Comparison of ENCODE assay signal across 10 cellular contexts in genomic region chr6:139981066-139981624, GRCh38.
DNase-seq lines count a peak whose midpoint lies in the region; FAIRE-seq and TF ChIP-seq lines count a peak whose summit lies in the region.
"Had no signal": no experiment of that assay in that cellular context is flagged by ENCODE, and none has a peak within 500 bp of the region (broad histone marks: within the 10 kb centered on the region; RNA-seq: fewer than 3 reads in every experiment).

No MANE protein-coding gene starts in this region.

- DNase-seq in DMS114 treated with DMSO at 0.1 percent for 48 hours (lab: John Stamatoyannopoulos, UW; ENCODE audit: unreplicated experiment) (peak; percentile 74), OCI-M1 (lab: John Stamatoyannopoulos, UW) (peak; percentile 22), H1 (ENCODE audit: low read depth in 1 of 2, low spot score in 2 of 2) (no peak), trophoblast cell (peak in 1 of 2 donors; percentile 67), posterior cingulate gyrus (no peak), NCI-H510A treated with DMSO at 0.1 percent for 48 hours (lab: John Stamatoyannopoulos, UW) (no peak), OCI-LY7 (ENCODE audit: low spot score) (no peak)
- DNase-seq in stimulated activated naive CD4-positive, alpha-beta T cell treated with Interleukin-2 at 50 U/mL for 16 hours (lab: John Stamatoyannopoulos, UW): no peak
- DNase-seq: activated CD4-positive, alpha-beta T cell treated with anti-CD3 and anti-CD28 coated beads for 36 hours had no signal

- H3K18ac ChIP-seq in H1 (ENCODE audit: extremely low read depth, low read length): no peak overlapping the region
- no peak overlapping the region for H3K18ac ChIP-seq in trophoblast cell (ENCODE audit: low read length)

- no peak for TF ChIP-seq POLR2A in H1 (IDR thresholded peaks at IDR 0.05; ENCODE audit: control extremely low read depth in 1 of 2, low read depth in 2 of 2, low read length in 2 of 2)

- H2BK120ac ChIP-seq in H1 (replicated peaks; ENCODE audit: low read depth, low read length) (peak overlapping the region; percentile 80), trophoblast cell (ENCODE audit: insufficient read depth, low read length, poor library complexity) (no peak overlapping the region)

- CTCF ChIA-PET in H1 (lab: Charles Lee; ENCODE audit: partially characterized antibody): interaction anchor here (0.7 to 1.2 kb wide), 2 partner anchors 70 to 455 kb away, joined by 3 read pairs; no protein-coding TSS in a partner anchor
- CTCF ChIA-PET in OCI-LY7 (lab: Charles Lee; ENCODE audit: unreplicated experiment): no interaction called here

- no peak overlapping the region for H3K56ac ChIP-seq in H1 (replicated peaks; ENCODE audit: insufficient read length, low read depth, low read length)

- H4K91ac ChIP-seq in H1 (replicated peaks; ENCODE audit: insufficient read length, low read length) (no peak overlapping the region), trophoblast cell (ENCODE audit: low read depth, low read length) (peak overlapping the region; percentile 13)

- FAIRE-seq in H1 (lab: Jason Lieb, UNC): no peak

- no peak for TF ChIP-seq RAD21 in H1 (IDR thresholded peaks at IDR 0.05 in 1 of 2, conservative IDR thresholded peaks at IDR 0.05 in 1 of 2; ENCODE audit: low read depth in 2 of 2, low read length in 2 of 2)

- 0 out of 2 replicates have a peak overlapping the region, but pooled peaks have one; percentile 53 for H2BK20ac ChIP-seq in H1 (ENCODE audit: low read length)

- peak overlapping the region; percentile 38 for H4K5ac ChIP-seq in H1 (ENCODE audit: insufficient read length, low read depth, low read length)

- H2BK15ac ChIP-seq in H1 (ENCODE audit: low read length): 0 out of 2 replicates have a peak overlapping the region, but pooled peaks have one; percentile 93

- no peaks in the 10 kb centered on the region for H4K20me1 ChIP-seq in H1 (replicated peaks in 1 of 2; ENCODE audit: control insufficient read depth in 1 of 2, insufficient read depth in 2 of 2, low read length in 2 of 2)
- H4K20me1 ChIP-seq in OCI-LY7 (ENCODE audit: insufficient read depth, low read length): no peaks in the 10 kb centered on the region
- H4K20me1 ChIP-seq: BLaER1 treated with 17β-estradiol and CSF1 and Interleukin-3, amounts not matched to agents 10 nM and 100 nM had no signal

- H2BK5ac ChIP-seq in H1 (ENCODE audit: low read depth, low read length) (0 out of 2 replicates have a peak overlapping the region, but pooled peaks have one; percentile 45), trophoblast cell (ENCODE audit: low read depth, low read length, poor library complexity) (peak overlapping the region; percentile 67)

- H3K4me1 ChIP-seq in H1 (replicated peaks in 1 of 4; ENCODE audit: control insufficient read depth in 3 of 4, insufficient read depth in 4 of 4, low read length in 3 of 4) (peaks cover 0 to 13% (median 6%) of the 10 kb centered on the region in 4 experiments; a peak in 5 of 7 replicates), trophoblast cell (ENCODE audit: control insufficient read depth in 1 of 2, insufficient read depth in 2 of 2, low read length in 2 of 2) (peaks cover 8 to 21% of the 10 kb centered on the region in 2 experiments), OCI-LY7 (ENCODE audit: insufficient read depth, low read length, poor library complexity, severe bottlenecking) (no peaks in the 10 kb centered on the region)
- H3K4me1 ChIP-seq: BLaER1 treated with 17β-estradiol and CSF1 and Interleukin-3, amounts not matched to agents 10 nM and 100 nM had no signal

- H3K79me1 ChIP-seq in H1 (ENCODE audit: low read depth, low read length) (no peaks in the 10 kb centered on the region), trophoblast cell (ENCODE audit: low read length) (peaks cover 23% of the 10 kb centered on the region)

- H3K9me2 ChIP-seq in OCI-LY7 (ENCODE audit: insufficient read depth, low read length): no peaks in the 10 kb centered on the region

- no peak overlapping the region for H2AK5ac ChIP-seq in H1 (ENCODE audit: low read depth, low read length)
- H2AK5ac ChIP-seq in trophoblast cell (ENCODE audit: low read length): no peak overlapping the region

- TF ChIP-seq CTCF in H1 (IDR thresholded peaks at IDR 0.05; ENCODE audit: control extremely low read depth in 1 of 3, insufficient read depth in 1 of 3, low read depth in 1 of 3, low read length in 3 of 3) (no peak), OCI-LY7 (conservative IDR thresholded peaks at IDR 0.05; ENCODE audit: low read length) (no peak)

- H4K8ac ChIP-seq in H1 (ENCODE audit: extremely low read depth, insufficient read depth, low read length) (no peak overlapping the region), trophoblast cell (ENCODE audit: low read depth, low read length) (no peak overlapping the region)

- no peak for TF ChIP-seq EP300 in H1 (IDR thresholded peaks at IDR 0.05; ENCODE audit: borderline replicate concordance in 1 of 2, low read depth in 2 of 2, low read length in 2 of 2)

- intact Hi-C loops in posterior cingulate gyrus (cut with DNase I) (no loop called here), OCI-LY7 (cut with micrococcal nuclease; ENCODE audit: unreplicated experiment) (no loop called here)

- no peaks in the 10 kb centered on the region for H3K27me3 ChIP-seq in H1 (replicated peaks in 1 of 4; ENCODE audit: control insufficient read depth in 3 of 4, extremely low read depth in 1 of 4, insufficient read depth in 3 of 4, low read length in 3 of 4)
- no peaks in the 10 kb centered on the region for H3K27me3 ChIP-seq in trophoblast cell (ENCODE audit: insufficient read depth, low read length)
- H3K27me3 ChIP-seq: BLaER1 treated with 17β-estradiol and CSF1 and Interleukin-3, amounts not matched to agents 10 nM and 100 nM had no signal

- H3K4ac ChIP-seq in H1 (replicated peaks; ENCODE audit: insufficient read length, low read depth, low read length) (peak overlapping the region; percentile 90), trophoblast cell (ENCODE audit: low read depth, low read length) (peak overlapping the region; percentile 27)

- H2AFZ ChIP-seq in H1 (ENCODE audit: low read length): no peak overlapping the region
- H2AFZ ChIP-seq in trophoblast cell (ENCODE audit: insufficient read depth, low read length, poor library complexity): no peak overlapping the region
- no peak overlapping the region for H2AFZ ChIP-seq in OCI-LY7 (ENCODE audit: low read length)

- H3K27ac ChIP-seq in H1 (ENCODE audit: low read depth, low read length): no peak overlapping the region
- H3K27ac ChIP-seq in trophoblast cell (ENCODE audit: low read depth, low read length): peak overlapping the region; percentile 98
- no peak overlapping the region for H3K27ac ChIP-seq in OCI-LY7 (ENCODE audit: low read depth, low read length, poor library complexity, severe bottlenecking)
- H3K27ac ChIP-seq: BLaER1 treated with 17β-estradiol and CSF1 and Interleukin-3, amounts not matched to agents 10 nM and 100 nM had no signal

- H2BK12ac ChIP-seq in H1 (ENCODE audit: low read depth, low read length) (peak overlapping the region; percentile 84; the same call in 1 of the 2 replicates), trophoblast cell (ENCODE audit: low read length) (no peak overlapping the region)

- 91% methylated on average over 1 of the region's 1 CpG; no CpG with 5 or more reads in 1 of the 2 experiments for WGBS in H1 (ENCODE audit: extremely low coverage in 1 of 2, insufficient coverage in 1 of 2, insufficient read length in 1 of 2, insufficient replicate concordance in 2 of 2, low coverage in 1 of 2, low lambda C conversion rate in 2 of 2, missing lambda C conversion rate in 1 of 2), 2 experiments
- WGBS in trophoblast cell (ENCODE audit: extremely low coverage, insufficient coverage, insufficient read length): no CpG with 5 or more reads among the region's 1 CpG

- H3K14ac ChIP-seq in H1 (ENCODE audit: insufficient read length) (no peak overlapping the region), trophoblast cell (ENCODE audit: low read length) (no peak overlapping the region)

- no peak overlapping the region for H3K4me3 ChIP-seq in H1 (ENCODE audit: extremely low read depth in 1 of 4, insufficient read depth in 2 of 4, low read depth in 3 of 4, low read length in 4 of 4)
- H3K4me3 ChIP-seq in trophoblast cell (ENCODE audit: low read depth, low read length): no peak overlapping the region
- H3K4me3 ChIP-seq in OCI-LY7 (ENCODE audit: low read depth, low read length, poor library complexity, severe bottlenecking): no peak overlapping the region
- H3K4me3 ChIP-seq: BLaER1 treated with 17β-estradiol and CSF1 and Interleukin-3, amounts not matched to agents 10 nM and 100 nM had no signal

- BruUV-seq in OCI-LY7 (replicated peaks; lab: Mats Ljungman, UMichigan): no TSS peak

- H3K23ac ChIP-seq in H1 (ENCODE audit: insufficient read length): no peak overlapping the region
- no peak overlapping the region for H3K23ac ChIP-seq in trophoblast cell (ENCODE audit: low read length)

- H3K79me2 ChIP-seq in H1 (ENCODE audit: control insufficient read depth in 1 of 2, insufficient read depth in 2 of 2, low read length in 2 of 2): no peaks in the 10 kb centered on the region
- H3K79me2 ChIP-seq in trophoblast cell (ENCODE audit: control insufficient read depth, insufficient read depth, low read length, poor library complexity): peaks cover 8% of the 10 kb centered on the region
- H3K79me2 ChIP-seq in OCI-LY7 (ENCODE audit: insufficient read depth, low read depth, low read length): no peaks in the 10 kb centered on the region

- no peak overlapping the region for H4K12ac ChIP-seq in trophoblast cell (ENCODE audit: low read depth, low read length)

- no peaks in the 10 kb centered on the region for H3K9me3 ChIP-seq in H1 (ENCODE audit: insufficient read depth in 2 of 2, low read depth in 1 of 2, low read length in 1 of 2)
- no peaks in the 10 kb centered on the region for H3K9me3 ChIP-seq in trophoblast cell (ENCODE audit: insufficient read depth, low read depth, low read length)
- no peaks in the 10 kb centered on the region for H3K9me3 ChIP-seq in OCI-LY7 (ENCODE audit: low read length)
- H3K9me3 ChIP-seq: BLaER1 treated with 17β-estradiol and CSF1 and Interleukin-3, amounts not matched to agents 10 nM and 100 nM had no signal

- H3K4me2 ChIP-seq in H1 (ENCODE audit: insufficient read depth in 1 of 2, low read depth in 2 of 2, low read length in 2 of 2) (peak overlapping the region in 1 of 2 experiments; percentile 58; a peak in 1 of 4 replicates), trophoblast cell (ENCODE audit: low read length) (no peak overlapping the region), OCI-LY7 (ENCODE audit: low read length) (no peak overlapping the region)
- H3K4me2 ChIP-seq: BLaER1 treated with 17β-estradiol and CSF1 and Interleukin-3, amounts not matched to agents 10 nM and 100 nM had no signal

- H3K9ac ChIP-seq in H1 (replicated peaks in 1 of 4; ENCODE audit: extremely low read depth in 1 of 4, low read depth in 3 of 4, low read length in 3 of 4) (no peak overlapping the region), trophoblast cell (ENCODE audit: low read length) (no peak overlapping the region)
- H3K9ac ChIP-seq: BLaER1 treated with 17β-estradiol and CSF1 and Interleukin-3, amounts not matched to agents 10 nM and 100 nM had no signal

- H3K36me3 ChIP-seq in H1 (ENCODE audit: control insufficient read depth in 2 of 4, insufficient read depth in 4 of 4, low read length in 3 of 4) (no peaks in the 10 kb centered on the region), trophoblast cell (ENCODE audit: control insufficient read depth in 1 of 2, insufficient read depth in 2 of 2, low read length in 2 of 2) (peaks cover 0 to 2% of the 10 kb centered on the region in 2 experiments), OCI-LY7 (ENCODE audit: insufficient read depth, low read length) (no peaks in the 10 kb centered on the region)
- H3K36me3 ChIP-seq: BLaER1 treated with 17β-estradiol and CSF1 and Interleukin-3, amounts not matched to agents 10 nM and 100 nM had no signal

- POLR2A ChIA-PET in H1 (lab: Charles Lee; ENCODE audit: partially characterized antibody) (interaction anchor here (1.7 kb wide), 1 partner anchor 606 kb away, joined by 5 read pairs; the partner anchor contains the start of gene CITED2), OCI-LY7 (lab: Charles Lee) (no interaction called here)

- no peaks in the 10 kb centered on the region; the same call in 1 of the 2 replicates for H3K23me2 ChIP-seq in H1 (ENCODE audit: low read depth, low read length)

Comparison
In these comparisons a context has a peak if more than half of its experiments do, and no peak if none do; other contexts are left out.
1. DNase-seq: peak in DMS114 treated with DMSO at 0.1 percent for 48 hours (single experiment) and OCI-M1 (single experiment); none in H1 (0 of 2), posterior cingulate gyrus (0 of 10), stimulated activated naive CD4-positive, alpha-beta T cell treated with Interleukin-2 at 50 U/mL for 16 hours (single experiment), NCI-H510A treated with DMSO at 0.1 percent for 48 hours (single experiment) and OCI-LY7 (single experiment).